1 cellular context compared by ENCODE assay signal in genomic region chr17:673200-673681, GRCh38.
TF ChIP-seq lines count a peak whose summit lies in the region.

No MANE protein-coding gene starts in this region.

TF ChIP-seq in H1, 55 proteins besides CTCF, POLR2A, EP300 and RAD21:
- peak in 1 of 2 experiments; percentile 61; a peak in 1 of 4 replicates for TF ChIP-seq SIN3A (conservative IDR thresholded peaks at IDR 0.05 in 1 of 2, IDR thresholded peaks at IDR 0.05 in 1 of 2; ENCODE audit: low read depth in 1 of 2, low read length in 2 of 2)
- TF ChIP-seq NANOG (IDR thresholded peaks at IDR 0.05; ENCODE audit: insufficient read depth, low read depth, low read length, poor library complexity, severe bottlenecking), result no peak
- peak; percentile 50; the same call in 1 of the 2 replicates for TF ChIP-seq SP1 (IDR thresholded peaks at IDR 0.05; ENCODE audit: low read depth, low read length)
- TF ChIP-seq TEAD4 (IDR thresholded peaks at IDR 0.05; ENCODE audit: low read depth, low read length), result peak; percentile 97
